8 cellular contexts compared by ENCODE assay signal in genomic region chr2:218671077-218671653, GRCh38. TPM values are rescaled to one million over a fixed set of nuclear protein-coding genes. Genes with fewer than 3 reads are reported as not detected.
DNase-seq lines count a peak whose midpoint lies in the region; ATAC-seq and TF ChIP-seq lines count a peak whose summit lies in the region.

No MANE protein-coding gene starts in this region.

- no peak for ATAC-seq in CD8-positive, alpha-beta T cell
- ATAC-seq in HG03442 (IDR thresholded peaks at IDR 0.05; ENCODE audit: unreplicated experiment) (peak; percentile 7), right lobe of liver (no peak), upper lobe of left lung (ENCODE audit: low FRiP score in 2 of 2) (no peak), GM18858 (IDR thresholded peaks at IDR 0.05; ENCODE audit: unreplicated experiment) (no peak), GM18861 (IDR thresholded peaks at IDR 0.05; ENCODE audit: unreplicated experiment) (no peak)

- no peak for TF ChIP-seq EP300 in upper lobe of left lung (IDR thresholded peaks at IDR 0.05)

- intact Hi-C loops in CD8-positive, alpha-beta T cell (cut with DNase I, micrococcal nuclease) = loop anchor here (1.0 to 5.0 kb wide), 6 partner anchors 12 to 926 kb away; partner anchors contain the start of genes BCS1L (in 2 of the 2), CNOT9 (in 2 of the 2), DNPEP (in 2 of the 2) and USP37 (in 2 of the 2)
- intact Hi-C loops in right lobe of liver (cut with DNase I) = no loop called here

- H3K27me3 Mint-ChIP-seq in CD8-positive, alpha-beta T cell (ENCODE audit: low read depth) = no peaks in the 10 kb centered on the region

- DNase-seq in CD8-positive, alpha-beta T cell = no peak
- DNase-seq in amniotic epithelial cell (ENCODE audit: low read depth) (peak; percentile 31), right lobe of liver (no peak), upper lobe of left lung (no peak), activated gamma-delta T cell (lab: John Stamatoyannopoulos, UW) (no peak)

- CTCF ChIA-PET in CD8-positive, alpha-beta T cell (lab: Charles Lee) = interaction anchor here (1.1 to 3.2 kb wide), 4 partner anchors 12 to 177 kb away, joined by 3 to 20 read pairs (median 4); partner anchors contain the start of genes BCS1L and ZNF142

- H3K4me3 ChIP-seq in CD8-positive, alpha-beta T cell (ENCODE audit: low read depth, low read length) = peak overlapping the region; percentile 86
- H3K4me3 ChIP-seq in right lobe of liver = peak overlapping the region; percentile 58 to 90 (median 75)
- H3K4me3 ChIP-seq in upper lobe of left lung = peak overlapping the region; percentile 65 to 87 (median 84)

- no peaks in the 10 kb centered on the region for H3K9me3 ChIP-seq in CD8-positive, alpha-beta T cell (ENCODE audit: low read length)
- H3K9me3 ChIP-seq in right lobe of liver (no peaks in the 10 kb centered on the region), upper lobe of left lung (no peaks in the 10 kb centered on the region)

- H3K27me3 ChIP-seq in CD8-positive, alpha-beta T cell (ENCODE audit: insufficient read depth, low read length) = no peaks in the 10 kb centered on the region
- no peaks in the 10 kb centered on the region for H3K27me3 ChIP-seq in right lobe of liver
- no peaks in the 10 kb centered on the region for H3K27me3 ChIP-seq in upper lobe of left lung

- peaks cover 25% of the 10 kb centered on the region for H3K4me1 Mint-ChIP-seq in CD8-positive, alpha-beta T cell (ENCODE audit: low read depth)

- TF ChIP-seq POLR2A in right lobe of liver (IDR thresholded peaks at IDR 0.05) (no peak), upper lobe of left lung (IDR thresholded peaks at IDR 0.05) (no peak)

- no peak for TF ChIP-seq CTCF in CD8-positive, alpha-beta T cell (IDR thresholded peaks at IDR 0.05)
- TF ChIP-seq CTCF in right lobe of liver (IDR thresholded peaks at IDR 0.05) (no peak), upper lobe of left lung (IDR thresholded peaks at IDR 0.05) (no peak)

- peaks cover 16% of the 10 kb centered on the region for H3K4me1 ChIP-seq in CD8-positive, alpha-beta T cell (ENCODE audit: insufficient read depth, low read length)
- H3K4me1 ChIP-seq in right lobe of liver = peaks cover 0 to 15% (median 4%) of the 10 kb centered on the region in 4 donors
- peaks cover 13 to 19% (median 16%) of the 10 kb centered on the region in 4 donors for H3K4me1 ChIP-seq in upper lobe of left lung

- H3K4me3 Mint-ChIP-seq in CD8-positive, alpha-beta T cell = peak overlapping the region; percentile 97

- peak overlapping the region; percentile 74 for H3K27ac ChIP-seq in CD8-positive, alpha-beta T cell (ENCODE audit: low read depth, low read length)
- H3K27ac ChIP-seq in right lobe of liver (peak overlapping the region in 1 of 3 donors; percentile 30), upper lobe of left lung (peak overlapping the region; percentile 64 to 81 (median 74))

- peak overlapping the region; percentile 96 for H3K27ac Mint-ChIP-seq in CD8-positive, alpha-beta T cell

- H3K36me3 Mint-ChIP-seq in CD8-positive, alpha-beta T cell = peaks cover 35% of the 10 kb centered on the region

- 45% methylated on average over 12 of the region's 12 CpGs for whole genome bisulfite sequencing in right lobe of liver (ENCODE audit: insufficient coverage, low coverage, low lambda C conversion rate, missing lambda C conversion rate)
- 44 to 50% methylated on average over 12 of the region's 12 CpGs for WGBS in upper lobe of left lung, 2 donors

- no peaks in the 10 kb centered on the region for H3K9me3 Mint-ChIP-seq in CD8-positive, alpha-beta T cell

- peaks cover 7% of the 10 kb centered on the region for H3K36me3 ChIP-seq in CD8-positive, alpha-beta T cell (ENCODE audit: insufficient read depth, low read length)
- H3K36me3 ChIP-seq in right lobe of liver (peaks cover 0 to 22% (median 11%) of the 10 kb centered on the region in 4 donors), upper lobe of left lung (peaks cover 11 to 40% (median 19%) of the 10 kb centered on the region in 4 donors)

- POLR2A ChIA-PET in CD8-positive, alpha-beta T cell (lab: Charles Lee) = interaction anchor here (1.0 to 3.1 kb wide), 4 partner anchors 11 to 227 kb away, joined by 3 to 45 read pairs (median 6); partner anchors contain the start of genes BCS1L, TTLL4 and ZNF142

RNA-seq across cellular contexts. Expression of gene RNF25, which starts 0.6 kb away (rescaled TPM):
- 10 to 100 TPM; 26.0 to 29.3 TPM for total RNA-seq in CD8-positive, alpha-beta T cell
- 10 to 100 TPM in 1 of 6 experiments, 1 to 10 TPM in 5; 7.7 to 11.1 (median 9.1) TPM for total RNA-seq in right lobe of liver
- total RNA-seq in upper lobe of left lung = 10 to 100 TPM in 5 of 6 donors, 1 to 10 TPM in 1; 7.3 to 25.7 (median 17.8) TPM

RNA-seq across cellular contexts. Expression of gene STK36, which starts 0.7 kb away (rescaled TPM):
- 1 to 10 TPM; 7.5 to 8.1 TPM for total RNA-seq in CD8-positive, alpha-beta T cell
- total RNA-seq in right lobe of liver = 10 to 100 TPM in 5 of 6 experiments, 1 to 10 TPM in 1; 9.2 to 14.0 (median 12.7) TPM
- 100 to 1,000 TPM in 1 of 6 donors, 10 to 100 TPM in 5; 21.3 to 153 (median 36.8) TPM for total RNA-seq in upper lobe of left lung

RNA-seq across cellular contexts. Expression of gene BCS1L, which starts 11.7 kb away (rescaled TPM):
- total RNA-seq in CD8-positive, alpha-beta T cell = 10 to 100 TPM; 13.1 to 17.4 TPM
- 10 to 100 TPM; 19.7 to 34.1 (median 28.0) TPM for total RNA-seq in right lobe of liver
- 100 to 1,000 TPM in 1 of 6 donors, 10 to 100 TPM in 5; 18.2 to 128 (median 32.2) TPM for total RNA-seq in upper lobe of left lung

RNA-seq across cellular contexts. Expression of gene ZNF142, which starts 11.7 kb away (rescaled TPM):
- total RNA-seq in CD8-positive, alpha-beta T cell = 10 to 100 TPM; 41.6 to 42.6 TPM
- total RNA-seq in right lobe of liver (10 to 100 TPM in 2 of 6 experiments, 1 to 10 TPM in 4; 7.1 to 12.5 (median 7.5) TPM), upper lobe of left lung (10 to 100 TPM; 17.1 to 58.7 (median 24.6) TPM)

RNA-seq across cellular contexts. Expression of gene TTLL4, which starts 39.5 kb away (rescaled TPM):
- total RNA-seq in CD8-positive, alpha-beta T cell = 1 to 10 TPM; 6.9 to 8.1 TPM
- 10 to 100 TPM in 4 of 6 experiments, 1 to 10 TPM in 2; 8.2 to 14.8 (median 11.6) TPM for total RNA-seq in right lobe of liver
- 10 to 100 TPM; 21.1 to 46.1 (median 31.7) TPM for total RNA-seq in upper lobe of left lung

Comparison
In these comparisons a context has a peak if more than half of its experiments do, and no peak if none do; other contexts are left out.
1. intact Hi-C loops: an anchor here in CD8-positive, alpha-beta T cell (1.0 to 5.0 kb wide); none called in right lobe of liver.